ENCODE assay signal across 1 cellular context in the genomic region with DNA sequence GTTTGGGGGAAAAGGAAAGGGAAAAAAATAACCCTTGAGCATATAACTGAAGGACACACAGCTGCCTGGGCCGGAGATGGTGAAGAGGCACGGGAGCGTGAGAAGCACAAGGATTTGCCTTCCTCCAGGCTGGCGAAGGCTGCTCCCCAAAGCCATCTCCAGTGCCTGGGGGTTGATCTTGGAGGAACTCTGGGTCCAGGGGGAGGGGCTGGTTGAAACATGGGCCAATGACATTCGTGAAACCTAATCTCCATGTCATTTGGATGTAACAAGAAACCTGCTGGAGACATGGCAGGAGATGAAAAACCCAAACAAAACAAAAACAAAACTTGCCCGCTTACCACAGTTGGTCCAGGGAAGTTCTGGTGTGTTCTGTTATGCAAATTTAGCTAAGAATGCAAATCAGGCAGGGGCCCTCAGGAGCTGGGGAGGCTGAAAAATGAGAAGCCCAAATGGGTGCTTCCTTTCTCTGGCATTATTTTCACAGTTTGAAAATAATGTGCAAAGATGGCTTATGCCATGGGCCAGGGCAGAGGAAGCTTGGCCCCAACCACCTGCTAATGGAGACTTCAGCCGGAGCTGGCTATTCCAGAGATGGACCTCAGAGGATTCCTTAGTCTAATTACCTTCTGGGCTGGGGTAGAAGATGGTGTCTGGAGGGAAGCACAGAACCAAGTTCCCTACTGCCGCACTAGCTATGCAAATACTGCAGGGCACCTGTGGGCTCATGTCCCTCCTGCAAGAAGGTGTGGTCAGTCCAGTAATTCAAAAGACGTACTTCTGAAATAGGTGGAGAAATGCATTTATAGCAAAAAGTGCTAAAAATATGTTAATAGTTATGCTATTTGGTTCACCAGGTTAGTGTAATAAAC.
A peak's percentile ranks its signal among the peaks of the same experiment; 100 is the strongest.
TF ChIP-seq lines count a peak whose summit lies in the region.

No MANE protein-coding gene starts in this region.

TF ChIP-seq in H1, 55 proteins besides CTCF, POLR2A, EP300 and RAD21 (continued from another document):
- TF ChIP-seq POLR2AphosphoS5 (IDR thresholded peaks at IDR 0.05; ENCODE audit: low read depth, low read length): peak; percentile 52; the same call in 1 of the 2 replicates
- no peak for TF ChIP-seq SAP30 (IDR thresholded peaks at IDR 0.05; ENCODE audit: insufficient read depth, insufficient replicate concordance, low read length)
- no peak for TF ChIP-seq FOSL1 (IDR thresholded peaks at IDR 0.05; ENCODE audit: insufficient read depth, low read depth, low read length)
- TF ChIP-seq, protein P1, sequence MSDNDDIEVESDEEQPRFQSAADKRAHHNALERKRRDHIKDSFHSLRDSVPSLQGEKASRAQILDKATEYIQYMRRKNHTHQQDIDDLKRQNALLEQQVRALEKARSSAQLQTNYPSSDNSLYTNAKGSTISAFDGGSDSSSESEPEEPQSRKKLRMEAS (IDR thresholded peaks at IDR 0.05): peak; percentile 68
- TF ChIP-seq RFX5 (IDR thresholded peaks at IDR 0.05; ENCODE audit: borderline replicate concordance, low read depth, low read length): no peak
- peak; percentile 54 for TF ChIP-seq SP1 (IDR thresholded peaks at IDR 0.05; ENCODE audit: low read depth, low read length)
- TF ChIP-seq ASH2L (IDR thresholded peaks at IDR 0.05; ENCODE audit: low read length): peak; percentile 25
- TF ChIP-seq RBBP5 (IDR thresholded peaks at IDR 0.05; ENCODE audit: borderline replicate concordance, low read depth, low read length): peak; percentile 30; the same call in 1 of the 2 replicates
- TF ChIP-seq TAF1 (IDR thresholded peaks at IDR 0.05; ENCODE audit: low read depth, low read length): peak; percentile 44
- no peak; a peak in 1 of 4 replicates for TF ChIP-seq HDAC2 (IDR thresholded peaks at IDR 0.05; ENCODE audit: borderline replicate concordance in 1 of 2, low read depth in 2 of 2, low read length in 2 of 2)
